In the genomic region with DNA sequence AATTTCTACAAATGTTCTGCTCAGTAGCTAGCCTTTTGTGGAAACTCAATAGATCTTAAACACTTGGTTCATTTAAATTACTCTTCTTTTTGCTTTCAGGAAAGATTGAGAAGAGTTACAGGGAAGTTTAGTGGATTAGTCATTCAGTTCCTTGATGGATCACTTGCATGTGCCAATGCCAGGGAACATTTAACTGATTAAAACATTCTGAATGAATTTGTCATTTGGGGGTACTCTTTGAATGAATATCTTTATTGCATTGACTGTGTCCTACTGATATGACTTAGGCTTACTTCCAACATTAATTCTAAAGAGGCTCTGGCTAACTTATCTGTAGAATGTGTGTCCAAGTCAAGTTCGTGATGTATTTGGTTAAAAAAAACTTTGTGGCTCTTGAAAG, we compare ENCODE assay signal across 23 cellular contexts.
DNase-seq lines count a peak whose midpoint lies in the region; ATAC-seq and TF ChIP-seq lines count a peak whose summit lies in the region.
"Had no signal": no experiment of that assay in that cellular context is flagged by ENCODE, and none has a peak within 500 bp of the region (broad histone marks: within the 10 kb centered on the region; RNA-seq: fewer than 3 reads in every experiment).

No MANE protein-coding gene starts in this region.

- intact Hi-C loops in activated T-helper 1 cell treated with anti-CD3 and anti-CD28 coated beads, Interleukin-12 subunit alpha, Interleukin-12 subunit beta, Interleukin-2, Interleukin-4 antibody, amounts not matched to agents 30 ng/mL and 10 ng/mL and 1 ng/mL, durations not matched to agents 14 hours and 24 hours and 36 hours (cut with micrococcal nuclease), result loop anchor here (1.0 to 10.0 kb wide), 4 partner anchors 17 to 569 kb away; a partner anchor contains a TSS

- H3K27ac Mint-ChIP-seq in activated T-helper 1 cell treated with anti-CD3 and anti-CD28 coated beads, Interleukin-12 subunit alpha, Interleukin-12 subunit beta, Interleukin-2, Interleukin-4 antibody, amounts not matched to agents 30 ng/mL and 10 ng/mL and 1 ng/mL, durations not matched to agents 14 hours and 24 hours and 36 hours, result peak overlapping the region; percentile 47
- no peak overlapping the region for H3K27ac Mint-ChIP-seq in mesothelial cell of epicardium
- H3K27ac Mint-ChIP-seq: B cell had no signal

- peaks cover 5% of the 10 kb centered on the region for H3K36me3 Mint-ChIP-seq in activated T-helper 1 cell treated with anti-CD3 and anti-CD28 coated beads, Interleukin-12 subunit alpha, Interleukin-12 subunit beta, Interleukin-2, Interleukin-4 antibody, amounts not matched to agents 30 ng/mL and 10 ng/mL and 1 ng/mL, durations not matched to agents 14 hours and 24 hours and 36 hours (ENCODE audit: low read depth)
- H3K36me3 Mint-ChIP-seq in mesothelial cell of epicardium, result no peaks in the 10 kb centered on the region
- H3K36me3 Mint-ChIP-seq: IgD-negative memory B cell had no signal

- no peak overlapping the region for H3K4me3 Mint-ChIP-seq in activated T-helper 1 cell treated with anti-CD3 and anti-CD28 coated beads, Interleukin-12 subunit alpha, Interleukin-12 subunit beta, Interleukin-2, Interleukin-4 antibody, amounts not matched to agents 30 ng/mL and 10 ng/mL and 1 ng/mL, durations not matched to agents 14 hours and 24 hours and 36 hours
- H3K4me3 Mint-ChIP-seq in mesothelial cell of epicardium, result no peak overlapping the region
- H3K4me3 Mint-ChIP-seq: B cell had no signal

- DNase-seq in AG08395 (ENCODE audit: low spot score) (peak; percentile 20), ELR (ENCODE audit: low read depth) (peak; percentile 3), fibroblast of pulmonary artery (ENCODE audit: low read depth) (peak; percentile 18), mesothelial cell of epicardium (ENCODE audit: low spot score in 2 of 2, unreplicated experiment in 2 of 2) (no peak), DMS114 treated with DMSO at 0.1 percent for 48 hours (lab: John Stamatoyannopoulos, UW; ENCODE audit: unreplicated experiment) (no peak)
- DNase-seq in activated T-helper 1 cell treated with anti-CD3 and anti-CD28 coated beads, Interleukin-12 subunit alpha, Interleukin-12 subunit beta, Interleukin-2, Interleukin-4 antibody, amounts not matched to agents 30 ng/mL and 10 ng/mL and 1 ng/mL, durations not matched to agents 14 hours and 24 hours and 36 hours (ENCODE audit: low spot score), result no peak
- DNase-seq: activated CD4-positive, alpha-beta T cell treated with anti-CD3 and anti-CD28 coated beads, Interleukin-2, amount 50 U/mL, for 48 hours; esophagus squamous epithelium; hippocampal formation; kidney glomerular epithelial cell; NCI-H1105 treated with DMSO at 0.1 percent for 48 hours; NCI-H2171; NCI-H748 treated with DMSO at 0.1 percent for 48 hours; occipital lobe; sigmoid colon; stimulated activated CD4-positive, alpha-beta T cell treated with anti-CD3 and anti-CD28 coated beads, Interleukin-2, amount 100 ng/mL, for 48 hours; testis had no signal

- TF ChIP-seq CTCF in fibroblast of pulmonary artery (IDR thresholded peaks at IDR 0.05; ENCODE audit: low read length, missing control alignments) (no peak), mesothelial cell of epicardium (IDR thresholded peaks at IDR 0.05; ENCODE audit: unreplicated experiment) (no peak)

- no peaks in the 10 kb centered on the region for H3K27me3 Mint-ChIP-seq in activated T-helper 1 cell treated with anti-CD3 and anti-CD28 coated beads, Interleukin-12 subunit alpha, Interleukin-12 subunit beta, Interleukin-2, Interleukin-4 antibody, amounts not matched to agents 30 ng/mL and 10 ng/mL and 1 ng/mL, durations not matched to agents 14 hours and 24 hours and 36 hours (ENCODE audit: insufficient read depth)
- peaks cover 18% of the 10 kb centered on the region for H3K27me3 Mint-ChIP-seq in mesothelial cell of epicardium (ENCODE audit: low read depth)
- H3K27me3 Mint-ChIP-seq: IgD-negative memory B cell had no signal

- ATAC-seq in GM19452 (IDR thresholded peaks at IDR 0.05; ENCODE audit: unreplicated experiment) (no peak), HG02623 (IDR thresholded peaks at IDR 0.05; ENCODE audit: unreplicated experiment) (no peak)
- ATAC-seq: Panc1 had no signal

- H3K9me3 Mint-ChIP-seq in activated T-helper 1 cell treated with anti-CD3 and anti-CD28 coated beads, Interleukin-12 subunit alpha, Interleukin-12 subunit beta, Interleukin-2, Interleukin-4 antibody, amounts not matched to agents 30 ng/mL and 10 ng/mL and 1 ng/mL, durations not matched to agents 14 hours and 24 hours and 36 hours, result peaks cover 10% of the 10 kb centered on the region
- no peaks in the 10 kb centered on the region for H3K9me3 Mint-ChIP-seq in mesothelial cell of epicardium

- H3K4me3 ChIP-seq in fibroblast of pulmonary artery (replicated peaks; ENCODE audit: low read depth, low read length), result no peak overlapping the region
- H3K4me3 ChIP-seq: esophagus squamous epithelium, sigmoid colon, SK-N-MC, testis had no signal

- peaks cover 50% of the 10 kb centered on the region for H3K4me1 Mint-ChIP-seq in activated T-helper 1 cell treated with anti-CD3 and anti-CD28 coated beads, Interleukin-12 subunit alpha, Interleukin-12 subunit beta, Interleukin-2, Interleukin-4 antibody, amounts not matched to agents 30 ng/mL and 10 ng/mL and 1 ng/mL, durations not matched to agents 14 hours and 24 hours and 36 hours (ENCODE audit: low read depth)
- H3K4me1 Mint-ChIP-seq in mesothelial cell of epicardium, result no peaks in the 10 kb centered on the region

Comparison
In these comparisons a context has a peak if more than half of its experiments do, and no peak if none do; other contexts are left out.
1. DNase-seq: peak in AG08395 (single experiment), ELR (single experiment) and fibroblast of pulmonary artery (single experiment); none in activated T-helper 1 cell treated with anti-CD3 and anti-CD28 coated beads, Interleukin-12 subunit alpha, Interleukin-12 subunit beta, Interleukin-2, Interleukin-4 antibody, amounts not matched to agents 30 ng/mL and 10 ng/mL and 1 ng/mL, durations not matched to agents 14 hours and 24 hours and 36 hours (single experiment), mesothelial cell of epicardium (0 of 2) and DMS114 treated with DMSO at 0.1 percent for 48 hours (single experiment).